Comparison of ENCODE assay signal across 8 cellular contexts in the genomic region with DNA sequence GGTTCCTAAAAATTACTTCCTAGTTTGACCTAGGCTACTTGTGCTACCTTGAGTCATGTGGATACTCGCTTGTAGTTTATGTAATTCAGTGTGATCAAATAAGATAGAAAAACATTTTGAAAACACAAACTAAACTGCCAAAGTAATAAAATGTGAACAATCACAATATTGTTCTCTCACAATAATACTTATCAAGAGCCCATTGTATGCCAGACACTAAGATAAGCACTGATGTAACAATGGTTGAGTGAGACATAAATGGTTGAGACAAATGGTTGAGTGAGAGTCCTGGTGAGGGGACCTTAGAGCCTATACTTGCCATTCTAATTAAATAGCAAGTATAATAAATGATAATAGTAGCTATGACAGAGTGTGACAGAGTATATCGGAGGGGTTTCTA.
"Had no signal": no experiment of that assay in that cellular context is flagged by ENCODE, and none has a peak within 500 bp of the region (broad histone marks: within the 10 kb centered on the region; RNA-seq: fewer than 3 reads in every experiment).

No MANE protein-coding gene starts in this region.

- H3K4me3 ChIP-seq: ascending aorta, ovary had no signal

- H3K27ac Mint-ChIP-seq: activated naive CD8-positive, alpha-beta T cell treated with anti-CD3 and anti-CD28 coated beads, Interleukin-2, amount 10 ng/mL, durations not matched to agents 7 days and 5 days; activated T-cell treated with anti-CD3 and anti-CD28 coated beads, Interleukin-2, amount 50 U/mL, for 24 hours had no signal

- H3K27me3 Mint-ChIP-seq: activated naive CD8-positive, alpha-beta T cell treated with anti-CD3 and anti-CD28 coated beads, Interleukin-2, amount 10 ng/mL, durations not matched to agents 7 days and 5 days; activated T-cell treated with anti-CD3 and anti-CD28 coated beads, Interleukin-2, amount 50 U/mL, for 24 hours had no signal

- DNase-seq: activated naive CD8-positive, alpha-beta T cell treated with anti-CD3 and anti-CD28 coated beads, Interleukin-2, amount 10 ng/mL, durations not matched to agents 7 days and 5 days; activated T-cell treated with anti-CD3 and anti-CD28 coated beads, Interleukin-2, amount 50 U/mL, for 24 hours; ovary; retina; stimulated activated CD4-positive, alpha-beta T cell treated with anti-CD3 and anti-CD28 coated beads, Interleukin-15, amount 100 ng/mL, for 24 hours; SW 1271 had no signal

- H3K27me3 ChIP-seq: ascending aorta, ovary had no signal

- H3K9me3 Mint-ChIP-seq: activated naive CD8-positive, alpha-beta T cell treated with anti-CD3 and anti-CD28 coated beads, Interleukin-2, amount 10 ng/mL, durations not matched to agents 7 days and 5 days; activated T-cell treated with anti-CD3 and anti-CD28 coated beads, Interleukin-2, amount 50 U/mL, for 24 hours had no signal

- H3K4me3 Mint-ChIP-seq: activated naive CD8-positive, alpha-beta T cell treated with anti-CD3 and anti-CD28 coated beads, Interleukin-2, amount 10 ng/mL, durations not matched to agents 7 days and 5 days; activated T-cell treated with anti-CD3 and anti-CD28 coated beads, Interleukin-2, amount 50 U/mL, for 24 hours had no signal

- H3K9me3 ChIP-seq: ascending aorta, ovary had no signal

- ATAC-seq: activated CD4-positive, CD25-positive, alpha-beta regulatory T cell treated with anti-CD3 and anti-CD28 coated beads, Interleukin-2, amount 50 U/mL, for 24 hours had no signal

- H3K27ac ChIP-seq: ascending aorta, ovary had no signal

- H3K36me3 ChIP-seq: ovary had no signal
